In the genomic region with DNA sequence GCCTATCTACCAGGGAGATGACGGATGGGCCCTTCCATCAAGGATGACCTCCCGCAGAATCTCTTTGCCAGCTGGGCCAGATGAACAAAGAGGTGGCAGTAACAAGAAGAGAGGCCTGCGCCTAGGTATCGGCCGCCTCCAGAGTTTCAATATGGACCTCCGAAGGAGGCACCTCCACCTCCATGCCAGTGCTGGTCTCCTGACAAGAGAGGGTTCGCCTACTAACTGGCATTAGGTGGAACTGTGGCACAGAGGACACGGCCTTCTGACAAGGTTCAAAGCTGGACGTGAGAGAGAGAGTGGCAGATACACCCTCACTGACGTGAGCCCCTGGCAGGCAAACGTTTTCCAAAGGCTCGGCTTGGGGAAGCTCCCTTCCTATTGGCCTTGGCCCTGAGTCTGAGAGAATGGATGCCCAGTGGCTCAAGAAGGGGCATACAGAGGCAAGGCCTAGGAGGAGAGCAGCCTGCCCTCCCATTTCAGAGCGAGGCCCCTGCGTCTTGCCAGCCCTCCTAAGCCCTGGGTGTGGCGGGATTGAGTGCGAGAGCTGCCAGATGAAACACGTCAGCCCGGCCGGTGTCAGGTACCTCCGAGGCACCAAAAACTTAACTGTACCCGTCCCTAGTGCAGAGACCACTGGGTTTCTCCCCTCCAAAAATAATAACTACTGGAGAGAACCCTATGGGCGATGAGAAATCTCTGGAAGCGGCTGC, we compare ENCODE assay signal across 19 cellular contexts.
"Had no signal": no experiment of that assay in that cellular context is flagged by ENCODE, and none has a peak within 500 bp of the region (broad histone marks: within the 10 kb centered on the region; RNA-seq: fewer than 3 reads in every experiment).

No MANE protein-coding gene starts in this region.

- H3K9me3 Mint-ChIP-seq: central memory CD8-positive, alpha-beta T cell; neural crest cell had no signal

- H3K27ac Mint-ChIP-seq: activated CD4-positive, alpha-beta T cell treated with anti-CD3 and anti-CD28 coated beads for 36 hours; activated CD8-positive, alpha-beta memory T cell treated with anti-CD3 and anti-CD28 coated beads, Interleukin-2, amount 10 ng/mL, durations not matched to agents 7 days and 5 days; activated CD8-positive, alpha-beta T cell treated with anti-CD3 and anti-CD28 coated beads, Interleukin-2, amount 10 ng/mL, durations not matched to agents 7 days and 5 days; activated naive CD8-positive, alpha-beta T cell; WTC11 had no signal

- H3K4me1 ChIP-seq: left ventricle myocardium inferior, right atrium auricular region, spleen, tibial nerve had no signal

- ATAC-seq: activated CD4-positive, alpha-beta T cell treated with anti-CD3 and anti-CD28 coated beads for 36 hours; activated CD8-positive, alpha-beta memory T cell treated with anti-CD3 and anti-CD28 coated beads, Interleukin-2, amount 10 ng/mL, durations not matched to agents 7 days and 5 days; activated CD8-positive, alpha-beta T cell treated with anti-CD3 and anti-CD28 coated beads, Interleukin-2, amount 10 ng/mL, durations not matched to agents 7 days and 5 days; WTC11 had no signal

- H3K4me3 ChIP-seq: left ventricle myocardium inferior, right atrium auricular region, spleen, tibial nerve had no signal

- H3K27me3 ChIP-seq: right atrium auricular region, tibial nerve had no signal

- H3K27ac ChIP-seq: epithelial cell of prostate, left ventricle myocardium inferior, right atrium auricular region, spleen, tibial nerve had no signal

- H3K27me3 Mint-ChIP-seq: activated CD4-positive, alpha-beta T cell treated with anti-CD3 and anti-CD28 coated beads for 36 hours; activated CD8-positive, alpha-beta memory T cell treated with anti-CD3 and anti-CD28 coated beads, Interleukin-2, amount 10 ng/mL, durations not matched to agents 7 days and 5 days; central memory CD8-positive, alpha-beta T cell had no signal

- H3K36me3 Mint-ChIP-seq: activated CD8-positive, alpha-beta memory T cell treated with anti-CD3 and anti-CD28 coated beads, Interleukin-2, amount 10 ng/mL, durations not matched to agents 7 days and 5 days; activated naive CD8-positive, alpha-beta T cell; WTC11 had no signal

- H3K4me3 Mint-ChIP-seq: activated CD4-positive, alpha-beta T cell treated with anti-CD3 and anti-CD28 coated beads for 36 hours; activated CD8-positive, alpha-beta memory T cell treated with anti-CD3 and anti-CD28 coated beads, Interleukin-2, amount 10 ng/mL, durations not matched to agents 7 days and 5 days; activated CD8-positive, alpha-beta T cell treated with anti-CD3 and anti-CD28 coated beads, Interleukin-2, amount 10 ng/mL, durations not matched to agents 7 days and 5 days; activated naive CD8-positive, alpha-beta T cell; central memory CD8-positive, alpha-beta T cell; neural crest cell; WTC11 had no signal

- DNase-seq: activated CD8-positive, alpha-beta memory T cell treated with anti-CD3 and anti-CD28 coated beads, Interleukin-2, amount 10 ng/mL, durations not matched to agents 7 days and 5 days; activated CD8-positive, alpha-beta T cell treated with anti-CD3 and anti-CD28 coated beads, Interleukin-2, amount 10 ng/mL, durations not matched to agents 7 days and 5 days; activated effector memory CD4-positive, alpha-beta T cell treated with Interleukin-2 at 50 U/mL for 16 hours; activated naive CD4-positive, alpha-beta T cell treated with Interleukin-2 at 50 U/mL for 16 hours; dermis blood vessel endothelial cell; effector CD4-positive, alpha-beta T cell; left ventricle myocardium inferior; spleen; stimulated activated naive CD4-positive, alpha-beta T cell; SW 1271; T-helper 2 cell had no signal

- H3K9me3 ChIP-seq: left ventricle myocardium inferior, right atrium auricular region had no signal

- H3K36me3 ChIP-seq: left ventricle myocardium inferior, right atrium auricular region, spleen, tibial nerve had no signal

- H3K4me1 Mint-ChIP-seq: activated CD4-positive, alpha-beta T cell treated with anti-CD3 and anti-CD28 coated beads for 36 hours; activated CD8-positive, alpha-beta memory T cell treated with anti-CD3 and anti-CD28 coated beads, Interleukin-2, amount 10 ng/mL, durations not matched to agents 7 days and 5 days; central memory CD8-positive, alpha-beta T cell; neural crest cell; WTC11 had no signal
